Comparison of ENCODE assay signal across 8 cellular contexts in genomic region chr12:113184900-113185179, GRCh38. TPM values are rescaled to one million over a fixed set of nuclear protein-coding genes. Genes with fewer than 3 reads are reported as not detected.
DNase-seq lines count a peak whose midpoint lies in the region; ATAC-seq, FAIRE-seq and TF ChIP-seq lines count a peak whose summit lies in the region.

No MANE protein-coding gene starts in this region.

- H3K4me3 ChIP-seq in astrocyte (ENCODE audit: insufficient read depth, low read depth, low read length), result peak overlapping the region; percentile 86
- peak overlapping the region; percentile 82 for H3K4me3 ChIP-seq in retinal pigment epithelial cell (ENCODE audit: low read length)

- H3K9me3 Mint-ChIP-seq in astrocyte (ENCODE audit: unreplicated experiment), result no peaks in the 10 kb centered on the region

- H3K9ac ChIP-seq in astrocyte (ENCODE audit: low read length), result peak overlapping the region; percentile 98

- peaks cover 6% of the 10 kb centered on the region for H3K4me1 Mint-ChIP-seq in astrocyte (ENCODE audit: low read depth, unreplicated experiment)

- ATAC-seq in GM18499 (IDR thresholded peaks at IDR 0.05; ENCODE audit: insufficient read depth, unreplicated experiment), result peak; percentile 51
- peak; percentile 81 for ATAC-seq in HG02852 (IDR thresholded peaks at IDR 0.05; ENCODE audit: unreplicated experiment)

- no peaks in the 10 kb centered on the region for H3K9me3 ChIP-seq in astrocyte (ENCODE audit: insufficient read depth, low read depth, low read length)

- H3K27ac ChIP-seq in astrocyte (ENCODE audit: low read depth, low read length), result peak overlapping the region; percentile 97

- H3K27ac Mint-ChIP-seq in astrocyte (ENCODE audit: unreplicated experiment), result peak overlapping the region; percentile 95

- DNase-seq in NCI-H1694 treated with DMSO at 0.1 percent for 48 hours (lab: John Stamatoyannopoulos, UW) (peak; percentile 53), T-helper 22 cell (ENCODE audit: low read depth) (peak; percentile 76), astrocyte (ENCODE audit: low read depth) (no peak), hippocampal formation (lab: John Stamatoyannopoulos, UW) (peak; percentile 64 to 81), retinal pigment epithelial cell (ENCODE audit: low read depth) (peak; percentile 61), 8988T (no peak)

- TF ChIP-seq CTCF in astrocyte (IDR thresholded peaks at IDR 0.05; ENCODE audit: insufficient read depth, low read depth, low read length), result no peak
- TF ChIP-seq CTCF in retinal pigment epithelial cell (conservative IDR thresholded peaks at IDR 0.05; ENCODE audit: low read depth, low read length), result no peak

- H3K36me3 Mint-ChIP-seq in astrocyte (ENCODE audit: low read depth, unreplicated experiment), result peaks cover 10% of the 10 kb centered on the region

- no peak for FAIRE-seq in astrocyte (lab: Jason Lieb, UNC)

- peak overlapping the region; percentile 91 for H3K4me3 Mint-ChIP-seq in astrocyte (ENCODE audit: unreplicated experiment)

- peaks cover 78% of the 10 kb centered on the region for H3K79me2 ChIP-seq in astrocyte (ENCODE audit: insufficient read depth, low read length)

- H3K27me3 Mint-ChIP-seq in astrocyte (ENCODE audit: low read depth, unreplicated experiment), result no peaks in the 10 kb centered on the region

- peaks cover 6% of the 10 kb centered on the region for H3K4me1 ChIP-seq in astrocyte (ENCODE audit: insufficient read depth, low read length)

- H3K4me2 ChIP-seq in astrocyte (ENCODE audit: low read length), result peak overlapping the region; percentile 85

- peaks cover 11% of the 10 kb centered on the region for H3K36me3 ChIP-seq in astrocyte (ENCODE audit: insufficient read depth, low read length)

- peak overlapping the region; percentile 92 for H2AFZ ChIP-seq in astrocyte (ENCODE audit: low read depth, low read length)

- H3K27me3 ChIP-seq in astrocyte (ENCODE audit: insufficient read depth, low read length), result no peaks in the 10 kb centered on the region

- H4K20me1 ChIP-seq in astrocyte (ENCODE audit: insufficient read depth, low read length), result peaks cover 24% of the 10 kb centered on the region

RNA-seq across cellular contexts. Expression of gene DDX54, which starts 0.4 kb away (rescaled TPM):
- total RNA-seq in astrocyte, result 52.8 and 53.5 TPM in 2 replicates

RNA-seq across cellular contexts. Expression of gene RITA1, which starts 0.7 kb away (rescaled TPM):
- 20.9 and 23.5 TPM in 2 replicates for total RNA-seq in astrocyte

RNA-seq across cellular contexts. Expression of gene CFAP73, which starts 35.3 kb away (rescaled TPM):
- not detected in 2 replicates for total RNA-seq in astrocyte

RNA-seq across cellular contexts. Expression of gene TPCN1, which starts 36.4 kb away (rescaled TPM):
- total RNA-seq in astrocyte, result 27.9 and 33.7 TPM in 2 replicates

RNA-seq across cellular contexts. Expression of gene RASAL1, which starts 49.3 kb away (rescaled TPM):
- 0.43 and 0.48 TPM in 2 replicates for total RNA-seq in astrocyte

Comparison
In these comparisons a context has a peak if more than half of its experiments do, and no peak if none do; other contexts are left out.
1. DNase-seq: peak in NCI-H1694 treated with DMSO at 0.1 percent for 48 hours (single experiment), T-helper 22 cell (single experiment), hippocampal formation (2 of 2) and retinal pigment epithelial cell (single experiment); none in astrocyte (single experiment) and 8988T (single experiment).